Comparison of ENCODE assay signal across 8 cellular contexts in genomic region chr19:6501740-6502648, GRCh38. TPM values are rescaled to one million over a fixed set of nuclear protein-coding genes. Genes with fewer than 3 reads are reported as not detected.
DNase-seq lines count a peak whose midpoint lies in the region; ATAC-seq, FAIRE-seq and TF ChIP-seq lines count a peak whose summit lies in the region.

Gene TUBB4A, minus strand, starts transcription at chr19:6502309. Its CDS starts 97 bp downstream, at chr19:6502212.

- peak within 1 kb of the TSS; percentile 68 for H3K4me3 Mint-ChIP-seq in Caco-2 (ENCODE audit: unreplicated experiment)
- H3K4me3 Mint-ChIP-seq in activated naive CD8-positive, alpha-beta T cell treated with anti-CD3 and anti-CD28 coated beads, Interleukin-2, amount 10 ng/mL, durations not matched to agents 7 days and 5 days = peak within 1 kb of the TSS; percentile 86

- no TSS peak for BruUV-seq in Caco-2 (replicated peaks; lab: Mats Ljungman, UMichigan)

- no peak for TF ChIP-seq CTCF in Caco-2 (IDR thresholded peaks at IDR 0.05; ENCODE audit: insufficient read depth in 1 of 2, low read depth in 1 of 2, low read length in 1 of 2, severe bottlenecking in 1 of 2, unreplicated experiment in 1 of 2)
- no peak for TF ChIP-seq CTCF in KMS-11 (conservative IDR thresholded peaks at IDR 0.05; ENCODE audit: low read depth, low read length)

- peak within 1 kb of the TSS; percentile 86 for H2AFZ ChIP-seq in KMS-11 (ENCODE audit: low read depth)

- no peak for FAIRE-seq in H54 (lab: Jason Lieb, UNC)

- CTCF ChIA-PET in Caco-2 (lab: Charles Lee) = no interaction called here

- H3K36me3 ChIP-seq in Caco-2 (ENCODE audit: control insufficient read depth, insufficient read depth, low read length) = no peaks in the 10 kb centered on the region
- H3K36me3 ChIP-seq in KMS-11 (ENCODE audit: insufficient read depth) = no peaks in the 10 kb centered on the region
- H3K36me3 ChIP-seq in iPS-20b (ENCODE audit: insufficient read depth, low read depth, low read length) = no peaks in the 10 kb centered on the region

- no peaks in the 10 kb centered on the region for H3K9me3 ChIP-seq in Caco-2
- H3K9me3 ChIP-seq in iPS-20b (ENCODE audit: insufficient read depth, low read depth, low read length) = no peaks in the 10 kb centered on the region

- peak; percentile 61 for ATAC-seq in activated naive CD8-positive, alpha-beta T cell treated with anti-CD3 and anti-CD28 coated beads, Interleukin-2, amount 10 ng/mL, durations not matched to agents 7 days and 5 days (ENCODE audit: low read depth)

- H3K27ac ChIP-seq in KMS-11 = no peak within 1 kb of the TSS
- no peak within 1 kb of the TSS for H3K27ac ChIP-seq in iPS-20b (ENCODE audit: low read length)

- H3K27me3 ChIP-seq in Caco-2 (replicated peaks; ENCODE audit: control insufficient read depth, insufficient read depth, low read length) = no peaks in the 10 kb centered on the region
- no peaks in the 10 kb centered on the region for H3K27me3 ChIP-seq in KMS-11 (ENCODE audit: insufficient read depth, low read depth)
- H3K27me3 ChIP-seq in iPS-20b (ENCODE audit: insufficient read depth, low read length) = peaks cover 27% of the 10 kb centered on the region

- no peaks in the 10 kb centered on the region for H3K36me3 Mint-ChIP-seq in Caco-2 (ENCODE audit: insufficient read depth, unreplicated experiment)
- H3K36me3 Mint-ChIP-seq in activated naive CD8-positive, alpha-beta T cell treated with anti-CD3 and anti-CD28 coated beads, Interleukin-2, amount 10 ng/mL, durations not matched to agents 7 days and 5 days = no peaks in the 10 kb centered on the region

- no peak for TF ChIP-seq POLR2A in H54 (IDR thresholded peaks at IDR 0.05; ENCODE audit: low read depth, low read length)

- H3K4me1 Mint-ChIP-seq in Caco-2 (ENCODE audit: low read depth, unreplicated experiment) = no peaks in the 10 kb centered on the region
- peaks cover 26% of the 10 kb centered on the region for H3K4me1 Mint-ChIP-seq in activated naive CD8-positive, alpha-beta T cell treated with anti-CD3 and anti-CD28 coated beads, Interleukin-2, amount 10 ng/mL, durations not matched to agents 7 days and 5 days

- H3K4me1 ChIP-seq in Caco-2 (peaks cover 8% of the 10 kb centered on the region), KMS-11 (ENCODE audit: low read depth, poor library complexity, severe bottlenecking) (peaks cover 18% of the 10 kb centered on the region), iPS-20b (ENCODE audit: insufficient read depth, low read length) (no peaks in the 10 kb centered on the region)

- peak within 1 kb of the TSS; percentile 59; the same call in 1 of the 2 replicates for H3K9ac ChIP-seq in KMS-11
- peak within 1 kb of the TSS; percentile 61; the same call in 1 of the 2 replicates for H3K9ac ChIP-seq in iPS-20b (ENCODE audit: low read depth, low read length)

- H3K4me2 ChIP-seq in KMS-11 = peak within 1 kb of the TSS; percentile 62

- H3K27me3 Mint-ChIP-seq in Caco-2 (ENCODE audit: insufficient read depth, unreplicated experiment) = no peaks in the 10 kb centered on the region
- peaks cover 14% of the 10 kb centered on the region for H3K27me3 Mint-ChIP-seq in activated naive CD8-positive, alpha-beta T cell treated with anti-CD3 and anti-CD28 coated beads, Interleukin-2, amount 10 ng/mL, durations not matched to agents 7 days and 5 days

- peak in 1 of 2 experiments; percentile 38 for DNase-seq in Caco-2
- peak; percentile 78 for DNase-seq in activated naive CD8-positive, alpha-beta T cell treated with anti-CD3 and anti-CD28 coated beads, Interleukin-2, amount 10 ng/mL, durations not matched to agents 7 days and 5 days
- DNase-seq in stimulated activated CD4-positive, alpha-beta T cell treated with anti-CD3 and anti-CD28 coated beads, Interleukin-4, amount 100 ng/mL, for 24 hours = peak; percentile 42
- DNase-seq in H54 (ENCODE audit: insufficient read length, low spot score) = no peak
- DNase-seq in SHP77 treated with DMSO at 0.1 percent for 48 hours (lab: John Stamatoyannopoulos, UW) = no peak
- no peak for DNase-seq in NCI-H2081 treated with DMSO at 0.1 percent for 48 hours (lab: John Stamatoyannopoulos, UW)

- H3K27ac Mint-ChIP-seq in Caco-2 (ENCODE audit: unreplicated experiment) = no peak within 1 kb of the TSS
- peak within 1 kb of the TSS; percentile 74 for H3K27ac Mint-ChIP-seq in activated naive CD8-positive, alpha-beta T cell treated with anti-CD3 and anti-CD28 coated beads, Interleukin-2, amount 10 ng/mL, durations not matched to agents 7 days and 5 days

- no peaks in the 10 kb centered on the region for H4K20me1 ChIP-seq in KMS-11 (ENCODE audit: insufficient read depth)

- H3K4me3 ChIP-seq in Caco-2 (ENCODE audit: low read depth, low read length) (peak within 1 kb of the TSS; percentile 51), KMS-11 (IDR thresholded peaks at IDR 0.05; ENCODE audit: insufficient read depth, low read depth, low read length) (no peak within 1 kb of the TSS), iPS-20b (ENCODE audit: low read length) (peak within 1 kb of the TSS; percentile 63)

- POLR2A ChIA-PET in Caco-2 (lab: Charles Lee) = no interaction called here
- POLR2A ChIA-PET in activated naive CD8-positive, alpha-beta T cell treated with anti-CD3 and anti-CD28 coated beads, Interleukin-2, amount 10 ng/mL, durations not matched to agents 7 days and 5 days (lab: Charles Lee) = interaction anchor here (1.0 to 3.9 kb wide), 3 partner anchors 21 to 77 kb away, joined by 3 to 23 read pairs (median 5); partner anchors contain the start of genes DENND1C, KHSRP and SLC25A23

- H3K79me2 ChIP-seq in KMS-11 (ENCODE audit: insufficient read depth, low read depth) = no peaks in the 10 kb centered on the region

- H3K9me3 Mint-ChIP-seq in Caco-2 (ENCODE audit: unreplicated experiment) = no peaks in the 10 kb centered on the region
- no peaks in the 10 kb centered on the region for H3K9me3 Mint-ChIP-seq in activated naive CD8-positive, alpha-beta T cell treated with anti-CD3 and anti-CD28 coated beads, Interleukin-2, amount 10 ng/mL, durations not matched to agents 7 days and 5 days

- intact Hi-C loops in Caco-2 (cut with micrococcal nuclease; ENCODE audit: unreplicated experiment) = no loop called here

RNA-seq across cellular contexts. Expression of gene TUBB4A, which starts in this region (rescaled TPM):
- 3.8 and 6.0 TPM in 2 replicates for total RNA-seq in Caco-2 (2022)
- total RNA-seq in activated naive CD8-positive, alpha-beta T cell treated with anti-CD3 and anti-CD28 coated beads, Interleukin-2, amount 10 ng/mL, durations not matched to agents 7 days and 5 days = 10 to 100 TPM in 1 of 2 experiments, 1 to 10 TPM in 1; 8.7 to 11.6 TPM

Comparison
In these comparisons a context has a peak if more than half of its experiments do, and no peak if none do; other contexts are left out.
1. DNase-seq: peak in activated naive CD8-positive, alpha-beta T cell treated with anti-CD3 and anti-CD28 coated beads, Interleukin-2, amount 10 ng/mL, durations not matched to agents 7 days and 5 days (single experiment) and stimulated activated CD4-positive, alpha-beta T cell treated with anti-CD3 and anti-CD28 coated beads, Interleukin-4, amount 100 ng/mL, for 24 hours (single experiment); none in H54 (single experiment), SHP77 treated with DMSO at 0.1 percent for 48 hours (single experiment) and NCI-H2081 treated with DMSO at 0.1 percent for 48 hours (single experiment).